In genomic region chr7:135979674-135980660, GRCh38 we compare ENCODE assay signal across 8 cellular contexts. TPM values are rescaled to one million over a fixed set of nuclear protein-coding genes. Genes with fewer than 3 reads are reported as not detected.
A peak's percentile ranks its signal among the peaks of the same experiment; 100 is the strongest.
DNase-seq lines count a peak whose midpoint lies in the region; ATAC-seq and TF ChIP-seq lines count a peak whose summit lies in the region.

No MANE protein-coding gene starts in this region.

- TF ChIP-seq RAD21 in liver (IDR thresholded peaks at IDR 0.05) = no peak

- TF ChIP-seq CTCF in CD14-positive monocyte (IDR thresholded peaks at IDR 0.05) = no peak
- no peak for TF ChIP-seq CTCF in liver (IDR thresholded peaks at IDR 0.05; ENCODE audit: low read depth, low read length, missing input control)
- TF ChIP-seq CTCF in WTC11 (IDR thresholded peaks at IDR 0.05) = no peak

- peaks cover 6 to 16% (median 13%) of the 10 kb centered on the region in 4 donors for H3K4me1 ChIP-seq in liver (ENCODE audit: control insufficient read depth in 4 of 4, insufficient read depth in 4 of 4, low read length in 3 of 4)

- CTCF ChIA-PET in WTC11 (lab: Charles Lee) = no interaction called here

- 75% methylated on average over 2 of the region's 2 CpGs for WGBS in liver

- H3K27me3 Mint-ChIP-seq in CD14-positive monocyte (ENCODE audit: low read depth in 3 of 3) (peaks cover 0 to 1% (median 0%) of the 10 kb centered on the region in 3 donors), WTC11 (ENCODE audit: low read depth) (peaks cover 7% of the 10 kb centered on the region)
- no peaks in the 10 kb centered on the region for H3K27me3 Mint-ChIP-seq in T-helper 2 cell treated with Interferon-gamma antibody and Interleukin-4, amounts not matched to agents 5 μg/mL and 100 μg/mL, for 36 hours (ENCODE audit: low read depth)

- H3K4me3 Mint-ChIP-seq in CD14-positive monocyte (peak overlapping the region; percentile 73 to 92), WTC11 (no peak overlapping the region)
- peak overlapping the region; percentile 85 for H3K4me3 Mint-ChIP-seq in T-helper 2 cell treated with Interferon-gamma antibody and Interleukin-4, amounts not matched to agents 5 μg/mL and 100 μg/mL, for 36 hours

- H3K27ac ChIP-seq in liver (ENCODE audit: low read depth in 1 of 2, low read length in 2 of 2) = peak overlapping the region; percentile 49 to 55

- POLR2A ChIA-PET in WTC11 (lab: Charles Lee) = no interaction called here

- no peaks in the 10 kb centered on the region for H3K36me3 Mint-ChIP-seq in CD14-positive monocyte
- H3K36me3 Mint-ChIP-seq in T-helper 2 cell treated with Interferon-gamma antibody and Interleukin-4, amounts not matched to agents 5 μg/mL and 100 μg/mL, for 36 hours (ENCODE audit: low read depth) = peaks cover 5% of the 10 kb centered on the region
- no peaks in the 10 kb centered on the region for H3K36me3 Mint-ChIP-seq in WTC11

- H3K4me3 ChIP-seq in liver (ENCODE audit: low read depth in 1 of 3, low read length in 3 of 3) = no peak overlapping the region

- H3K4me1 Mint-ChIP-seq in CD14-positive monocyte (peaks cover 58% of the 10 kb centered on the region), WTC11 (peaks cover 14% of the 10 kb centered on the region)
- H3K4me1 Mint-ChIP-seq in T-helper 2 cell treated with Interferon-gamma antibody and Interleukin-4, amounts not matched to agents 5 μg/mL and 100 μg/mL, for 36 hours (ENCODE audit: low read depth) = peaks cover 51% of the 10 kb centered on the region

- H3K27ac Mint-ChIP-seq in CD14-positive monocyte = peak overlapping the region; percentile 93 to 99 (median 98)
- peak overlapping the region; percentile 91 for H3K27ac Mint-ChIP-seq in T-helper 2 cell treated with Interferon-gamma antibody and Interleukin-4, amounts not matched to agents 5 μg/mL and 100 μg/mL, for 36 hours
- H3K27ac Mint-ChIP-seq in WTC11 = no peak overlapping the region

- no peaks in the 10 kb centered on the region for H3K9me3 ChIP-seq in liver (ENCODE audit: control insufficient read depth in 4 of 4, low read length in 3 of 4)

- no peak for ATAC-seq in WTC11
- no peak for ATAC-seq in left colon

- H3K9ac ChIP-seq in liver (ENCODE audit: low read depth in 1 of 2, low read length in 2 of 2) = no peak overlapping the region

- no peaks in the 10 kb centered on the region for H3K27me3 ChIP-seq in liver (ENCODE audit: control insufficient read depth in 4 of 4, insufficient read depth in 4 of 4, low read length in 3 of 4)

- no peaks in the 10 kb centered on the region for H3K36me3 ChIP-seq in liver (ENCODE audit: control insufficient read depth in 4 of 4, insufficient read depth in 3 of 4, low read depth in 1 of 4, low read length in 3 of 4)

- DNase-seq in CD14-positive monocyte (ENCODE audit: low spot score) (no peak), H4 (ENCODE audit: low spot score) (peak; percentile 25), WTC11 (ENCODE audit: low spot score) (no peak), left colon (no peak), NCI-H146 (lab: John Stamatoyannopoulos, UW) (no peak), NCI-H524 treated with DMSO at 0.1 percent for 48 hours (lab: John Stamatoyannopoulos, UW) (no peak)
- DNase-seq in T-helper 2 cell treated with Interferon-gamma antibody and Interleukin-4, amounts not matched to agents 5 μg/mL and 100 μg/mL, for 36 hours (ENCODE audit: low spot score) = no peak

- H3K9me3 Mint-ChIP-seq in CD14-positive monocyte (peaks cover 0 to 2% (median 0%) of the 10 kb centered on the region in 7 donors), WTC11 (no peaks in the 10 kb centered on the region; the same call in 1 of the 2 replicates)
- no peaks in the 10 kb centered on the region for H3K9me3 Mint-ChIP-seq in T-helper 2 cell treated with Interferon-gamma antibody and Interleukin-4, amounts not matched to agents 5 μg/mL and 100 μg/mL, for 36 hours

- intact Hi-C loops in CD14-positive monocyte (cut with micrococcal nuclease) = loop anchor here (5.0 to 10.0 kb wide), 5 partner anchors 38 to 423 kb away; partner anchors contain the start of genes STMP1 (in 2 of the 2) and NUP205 (in 1 of the 2)
- intact Hi-C loops in left colon (cut with DNase I, micrococcal nuclease) = no loop called here

TF ChIP-seq in liver, 16 proteins besides CTCF, POLR2A, EP300 and RAD21:
- TF ChIP-seq RXRA (IDR thresholded peaks at IDR 0.05) (no peak), HNF4A (conservative IDR thresholded peaks at IDR 0.05) (no peak), REST (IDR thresholded peaks at IDR 0.05) (no peak), FOXA2 (IDR thresholded peaks at IDR 0.05) (no peak), TAF1 (conservative IDR thresholded peaks at IDR 0.05) (no peak), FOXA1 (IDR thresholded peaks at IDR 0.05) (no peak), NR2F2 (IDR thresholded peaks at IDR 0.05) (no peak), GABPA (IDR thresholded peaks at IDR 0.05 in 1 of 2, conservative IDR thresholded peaks at IDR 0.05 in 1 of 2) (no peak), SP1 (IDR thresholded peaks at IDR 0.05) (no peak)

TF ChIP-seq in WTC11, 78 proteins besides CTCF, POLR2A, EP300 and RAD21:
- TF ChIP-seq MYBL2 (CRISPR knock-in tag; IDR thresholded peaks at IDR 0.05) (no peak), IRF2 (CRISPR knock-in tag; IDR thresholded peaks at IDR 0.05; ENCODE audit: borderline replicate concordance, low read depth) (no peak), CDX4 (CRISPR knock-in tag; IDR thresholded peaks at IDR 0.05; ENCODE audit: borderline replicate concordance) (no peak), RORB (CRISPR knock-in tag; IDR thresholded peaks at IDR 0.05) (no peak), SP1 (CRISPR knock-in tag; conservative IDR thresholded peaks at IDR 0.05) (no peak), HMGA2 (CRISPR knock-in tag; IDR thresholded peaks at IDR 0.05) (no peak), E2F4 (CRISPR knock-in tag; IDR thresholded peaks at IDR 0.05; ENCODE audit: borderline replicate concordance, low read depth) (no peak), ZBTB21 (CRISPR knock-in tag; IDR thresholded peaks at IDR 0.05; ENCODE audit: borderline replicate concordance) (no peak), NR2C2 (CRISPR knock-in tag; IDR thresholded peaks at IDR 0.05) (no peak), ZNF396 (CRISPR knock-in tag; IDR thresholded peaks at IDR 0.05; ENCODE audit: borderline replicate concordance) (no peak), GRHL2 (CRISPR knock-in tag; IDR thresholded peaks at IDR 0.05; ENCODE audit: insufficient replicate concordance, severe bottlenecking) (no peak), MLX (CRISPR knock-in tag; IDR thresholded peaks at IDR 0.05) (no peak), ZNF232 (CRISPR knock-in tag; IDR thresholded peaks at IDR 0.05) (no peak), ATF3 (CRISPR knock-in tag; conservative IDR thresholded peaks at IDR 0.05) (no peak), NR3C1 (CRISPR knock-in tag; conservative IDR thresholded peaks at IDR 0.05; ENCODE audit: low read depth) (no peak), RELA (CRISPR knock-in tag; IDR thresholded peaks at IDR 0.05; ENCODE audit: borderline replicate concordance) (no peak), KAT7 (CRISPR knock-in tag; IDR thresholded peaks at IDR 0.05; ENCODE audit: borderline replicate concordance) (no peak)

RNA-seq across cellular contexts. Expression of gene MTPN, which starts 2.8 kb away (rescaled TPM):
- polyA plus RNA-seq in CD14-positive monocyte (100 to 1,000 TPM; 142 to 156 TPM), liver (10 to 100 TPM; 24.8 to 33.5 TPM)
- total RNA-seq in H4 (2014; rRNA removed; shearing (Covaris generic)) = 141 and 205 TPM in 2 replicates
- total RNA-seq in liver (10 to 100 TPM; 32.1 to 88.3 TPM), WTC11 (2021) (91.1 to 92.8 TPM (median 92.5 TPM) in 3 replicates), left colon (10 to 100 TPM; 96.5 to 97.6 TPM)

Comparison
In these comparisons a context has a peak if more than half of its experiments do, and no peak if none do; other contexts are left out.
1. intact Hi-C loops: an anchor here in CD14-positive monocyte (5.0 to 10.0 kb wide); none called in left colon.